Comparison of ENCODE assay signal across 14 cellular contexts in genomic region chr16:87305505-87306391, GRCh38. TPM values are rescaled to one million over a fixed set of nuclear protein-coding genes. Genes with fewer than 3 reads are reported as not detected.
DNase-seq lines count a peak whose midpoint lies in the region; FAIRE-seq and TF ChIP-seq lines count a peak whose summit lies in the region.
"Had no signal": no experiment of that assay in that cellular context is flagged by ENCODE, and none has a peak within 500 bp of the region (broad histone marks: within the 10 kb centered on the region; RNA-seq: fewer than 3 reads in every experiment).

No MANE protein-coding gene starts in this region.

- no peak overlapping the region for H3K4me3 Mint-ChIP-seq in H9
- no peak overlapping the region for H3K4me3 Mint-ChIP-seq in activated naive CD8-positive, alpha-beta T cell treated with anti-CD3 and anti-CD28 coated beads for 36 hours
- H3K4me3 Mint-ChIP-seq: effector memory CD8-positive, alpha-beta T cell had no signal

- FAIRE-seq in kidney (lab: Jason Lieb, UNC): no peak

- H3K9me3 ChIP-seq in H9 (ENCODE audit: control insufficient read depth, low read depth, low read length): no peaks in the 10 kb centered on the region
- H3K9me3 ChIP-seq in adipocyte (ENCODE audit: control insufficient read depth, low read length): peaks cover 8% of the 10 kb centered on the region
- H3K9me3 ChIP-seq in kidney (ENCODE audit: control insufficient read depth in 1 of 2, low read length in 2 of 2): peaks cover 0 to 5% of the 10 kb centered on the region in 2 donors
- H3K9me3 ChIP-seq: psoas muscle had no signal

- H2AFZ ChIP-seq in H9 (ENCODE audit: low read length): no peak overlapping the region

- H3K79me2 ChIP-seq in H9 (ENCODE audit: insufficient read depth, low read length): no peaks in the 10 kb centered on the region

- no peak overlapping the region for H4K91ac ChIP-seq in H9 (ENCODE audit: insufficient read length, low read depth, low read length)

- H3K9me3 Mint-ChIP-seq in H9: peaks cover 5 to 7% of the 10 kb centered on the region in 2 experiments; a peak in 4 of 5 replicates
- H3K9me3 Mint-ChIP-seq in activated naive CD8-positive, alpha-beta T cell treated with anti-CD3 and anti-CD28 coated beads for 36 hours: peaks cover 2% of the 10 kb centered on the region
- H3K9me3 Mint-ChIP-seq: effector memory CD8-positive, alpha-beta T cell had no signal

- H3K27ac Mint-ChIP-seq in H9: no peak overlapping the region
- H3K27ac Mint-ChIP-seq in activated naive CD8-positive, alpha-beta T cell treated with anti-CD3 and anti-CD28 coated beads for 36 hours: no peak overlapping the region
- H3K27ac Mint-ChIP-seq: effector memory CD8-positive, alpha-beta T cell had no signal

- no peak overlapping the region for H3K4me3 ChIP-seq in adipocyte (ENCODE audit: low read length)
- no peak overlapping the region for H3K4me3 ChIP-seq in kidney (ENCODE audit: low read length in 2 of 2)
- H3K4me3 ChIP-seq: psoas muscle had no signal

- H4K8ac ChIP-seq in H9 (replicated peaks; ENCODE audit: insufficient read length, low read depth, low read length): no peak overlapping the region

- no peaks in the 10 kb centered on the region for H3K23me2 ChIP-seq in H9 (ENCODE audit: insufficient read length, low read depth, low read length, poor library complexity, severe bottlenecking)

- H3K79me1 ChIP-seq in H9 (ENCODE audit: insufficient read depth, low read depth, low read length, poor library complexity, severe bottlenecking): no peaks in the 10 kb centered on the region

- peak overlapping the region; percentile 27 for H3K18ac ChIP-seq in H9 (ENCODE audit: insufficient read length, low read depth, low read length)

- no peak overlapping the region for H2BK15ac ChIP-seq in H9 (ENCODE audit: low read depth, low read length)

- H3K36me3 ChIP-seq in adipocyte (ENCODE audit: control insufficient read depth, insufficient read depth, low read length, severe bottlenecking): peaks cover 5% of the 10 kb centered on the region
- H3K36me3 ChIP-seq in kidney (ENCODE audit: control insufficient read depth in 1 of 2, insufficient read depth in 2 of 2, low read length in 2 of 2): no peaks in the 10 kb centered on the region

- peak overlapping the region; percentile 23; the same call in 1 of the 2 replicates for H3K14ac ChIP-seq in H9 (ENCODE audit: insufficient read depth, low read length)

- no peaks in the 10 kb centered on the region for H4K20me1 ChIP-seq in H9 (ENCODE audit: control insufficient read depth, insufficient read depth, insufficient read length)

- H3T11ph ChIP-seq in H9 (ENCODE audit: low read length): no peak overlapping the region

- H2BK12ac ChIP-seq in H9 (ENCODE audit: insufficient read length, low read depth, low read length): no peak overlapping the region

- H2BK120ac ChIP-seq in H9 (ENCODE audit: low read depth, low read length, poor library complexity, severe bottlenecking): no peak overlapping the region

- intact Hi-C loops in kidney (cut with DNase I): no loop called here

- H3K27me3 Mint-ChIP-seq in H9 (ENCODE audit: low read depth): no peaks in the 10 kb centered on the region; the same call in 1 of the 2 replicates
- no peaks in the 10 kb centered on the region for H3K27me3 Mint-ChIP-seq in activated naive CD8-positive, alpha-beta T cell treated with anti-CD3 and anti-CD28 coated beads for 36 hours
- H3K27me3 Mint-ChIP-seq: effector memory CD8-positive, alpha-beta T cell had no signal

- H3K36me3 Mint-ChIP-seq in H9 (ENCODE audit: insufficient read depth in 1 of 3, low read depth in 3 of 3): peaks cover 3 to 7% (median 4%) of the 10 kb centered on the region in 3 experiments; a peak in 4 of 7 replicates
- H3K36me3 Mint-ChIP-seq in activated naive CD8-positive, alpha-beta T cell treated with anti-CD3 and anti-CD28 coated beads for 36 hours: peaks cover 6% of the 10 kb centered on the region

- H4K5ac ChIP-seq in H9 (ENCODE audit: insufficient read length, low read depth, low read length): no peak overlapping the region

- H2AK5ac ChIP-seq in H9 (ENCODE audit: insufficient read length, low read length): no peak overlapping the region

- no peak overlapping the region for H3K4me2 ChIP-seq in H9 (ENCODE audit: insufficient read depth, insufficient read length, low read length)

- H3K9ac ChIP-seq in H9 (ENCODE audit: extremely low read depth, insufficient read length, low read length) (no peak overlapping the region), adipocyte (ENCODE audit: low read length) (no peak overlapping the region), kidney (ENCODE audit: low read length in 2 of 2) (no peak overlapping the region)

- no peaks in the 10 kb centered on the region for H3K27me3 ChIP-seq in H9 (ENCODE audit: insufficient read depth, low read length)
- no peaks in the 10 kb centered on the region for H3K27me3 ChIP-seq in adipocyte (replicated peaks; ENCODE audit: control insufficient read depth, insufficient read depth, low read length)

- H3K4me1 Mint-ChIP-seq in H9: peaks cover 15 to 17% of the 10 kb centered on the region in 2 experiments
- H3K4me1 Mint-ChIP-seq in activated naive CD8-positive, alpha-beta T cell treated with anti-CD3 and anti-CD28 coated beads for 36 hours: peaks cover 8% of the 10 kb centered on the region

- no peak overlapping the region for H3K4ac ChIP-seq in H9 (ENCODE audit: low read depth, low read length)

- WGBS in H9 (ENCODE audit: extremely low coverage, insufficient read length, low lambda C conversion rate): no CpG with 5 or more reads among the region's 30 CpGs

- no peak overlapping the region for H3K56ac ChIP-seq in H9 (ENCODE audit: insufficient read length, low read depth, low read length)

- H3K23ac ChIP-seq in H9 (ENCODE audit: insufficient read length, low read depth, low read length): no peak overlapping the region

- DNase-seq in AG20443 (ENCODE audit: low spot score) (peak; percentile 82), H9 (peak; percentile 77), adipocyte (ENCODE audit: low read depth) (peak; percentile 71), kidney (peak; percentile 62), LoVo (ENCODE audit: low spot score) (no peak), NCI-H345 (lab: John Stamatoyannopoulos, UW) (no peak), NCI-H1417 treated with DMSO at 0.1 percent for 48 hours (lab: John Stamatoyannopoulos, UW) (no peak)
- no peak for DNase-seq in activated naive CD8-positive, alpha-beta T cell treated with anti-CD3 and anti-CD28 coated beads for 36 hours
- DNase-seq: activated CD4-positive, CD25-positive, alpha-beta regulatory T cell treated with anti-CD3 and anti-CD28 coated beads, Interleukin-2, amount 50 U/mL, for 72 hours; activated naive CD4-positive, alpha-beta T cell treated with anti-CD3 and anti-CD28 coated beads, Interleukin-2, amount 50 U/mL, for 16 hours; effector memory CD8-positive, alpha-beta T cell; left cardiac atrium; psoas muscle; RPMI8226 had no signal

- TF ChIP-seq CTCF in H9 (conservative IDR thresholded peaks at IDR 0.05) (peak; percentile 50), kidney (IDR thresholded peaks at IDR 0.05; ENCODE audit: borderline replicate concordance, extremely low read depth, insufficient read depth) (no peak)

- peak overlapping the region; percentile 83 for H2BK20ac ChIP-seq in H9 (ENCODE audit: low read depth, low read length, poor library complexity, severe bottlenecking)

- H3K27ac ChIP-seq in H9 (ENCODE audit: insufficient read length, low read depth, low read length) (no peak overlapping the region), kidney (ENCODE audit: low read depth in 2 of 2, low read length in 2 of 2) (no peak overlapping the region)
- H3K27ac ChIP-seq: psoas muscle had no signal

- no peaks in the 10 kb centered on the region for H3K4me1 ChIP-seq in H9 (ENCODE audit: insufficient read depth, low read length)
- no peaks in the 10 kb centered on the region for H3K4me1 ChIP-seq in adipocyte (ENCODE audit: control insufficient read depth, insufficient read depth, low read length)
- H3K4me1 ChIP-seq in kidney (ENCODE audit: control insufficient read depth in 1 of 2, insufficient read depth in 1 of 2, low read depth in 1 of 2, low read length in 2 of 2): no peaks in the 10 kb centered on the region
- H3K4me1 ChIP-seq: psoas muscle had no signal

- no peak overlapping the region for H2BK5ac ChIP-seq in H9 (ENCODE audit: insufficient read length, low read length)

RNA-seq across cellular contexts. Expression of gene C16orf95, which starts 11.4 kb away (rescaled TPM):
- total RNA-seq in H9 (2021) (4.5 and 5.6 TPM in 2 replicates), kidney (2.5 TPM)
- 11.5 TPM for polyA plus RNA-seq in kidney (ENCODE audit: insufficient read depth, low read depth, low replicate concordance)
- total RNA-seq in activated naive CD8-positive, alpha-beta T cell treated with anti-CD3 and anti-CD28 coated beads for 36 hours: 10 to 100 TPM in 1 of 2 experiments, 1 to 10 TPM in 1; 9.9 to 11.4 TPM

Comparison
In these comparisons a context has a peak if more than half of its experiments do, and no peak if none do; other contexts are left out.
1. DNase-seq: peak in AG20443 (single experiment), H9 (single experiment), adipocyte (single experiment) and kidney (single experiment); none in LoVo (single experiment), NCI-H345 (single experiment), NCI-H1417 treated with DMSO at 0.1 percent for 48 hours (single experiment) and activated naive CD8-positive, alpha-beta T cell treated with anti-CD3 and anti-CD28 coated beads for 36 hours (single experiment).